Comparison of ENCODE assay signal across 8 cellular contexts in genomic region chr6:29071831-29072723, GRCh38. TPM values are rescaled to one million over a fixed set of nuclear protein-coding genes. Genes with fewer than 3 reads are reported as not detected.
DNase-seq lines count a peak whose midpoint lies in the region; ATAC-seq and TF ChIP-seq lines count a peak whose summit lies in the region.
"Had no signal": no experiment of that assay in that cellular context is flagged by ENCODE, and none has a peak within 500 bp of the region (broad histone marks: within the 10 kb centered on the region; RNA-seq: fewer than 3 reads in every experiment).

No MANE protein-coding gene starts in this region.

- H3K9me3 ChIP-seq in testis, result no peaks in the 10 kb centered on the region

- WGBS in testis, 2 donors, result 51 to 57% methylated on average over 9 of the region's 9 CpGs

- H3K4me3 ChIP-seq in fibroblast of the aortic adventitia (ENCODE audit: low read depth, low read length) (no peak overlapping the region), testis (no peak overlapping the region)

- H3K4me1 ChIP-seq in testis, result no peaks in the 10 kb centered on the region

- CTCF ChIA-PET in GM10248 (lab: Yijun Ruan, JAX), result interaction anchor here (0.8 to 1.6 kb wide), 2 partner anchors 17 to 31 kb away, joined by 4 to 5 read pairs; no protein-coding TSS in a partner anchor

- intact Hi-C loops in testis (cut with DNase I; ENCODE audit: low total_unique reads), result no loop called here

- no peaks in the 10 kb centered on the region for H3K36me3 ChIP-seq in testis (ENCODE audit: low read depth, missing control alignments)

- DNase-seq in GM10248 (ENCODE audit: extremely low spot score) (peak; percentile 23), SHP77 (lab: John Stamatoyannopoulos, UW) (peak; percentile 46 to 55), fibroblast of the aortic adventitia (ENCODE audit: low read depth) (peak; percentile 1), testis (peak; percentile 43), NCI-H1092 (lab: John Stamatoyannopoulos, UW) (no peak)

- TF ChIP-seq POLR2A in testis (IDR thresholded peaks at IDR 0.05), result no peak

- H3K27ac ChIP-seq in testis, result no peak overlapping the region

- no peaks in the 10 kb centered on the region for H3K27me3 ChIP-seq in testis

- ATAC-seq in HG02870 (IDR thresholded peaks at IDR 0.05; ENCODE audit: unreplicated experiment) (peak; percentile 58), HG03097 (IDR thresholded peaks at IDR 0.05; ENCODE audit: low FRiP score, unreplicated experiment) (no peak)

- TF ChIP-seq CTCF in GM10248 (IDR thresholded peaks at IDR 0.05; ENCODE audit: control extremely low read depth, extremely low read depth, low read depth, missing control alignments), result peak; percentile 44
- TF ChIP-seq CTCF in fibroblast of the aortic adventitia (IDR thresholded peaks at IDR 0.05; ENCODE audit: insufficient read depth, low read length), result peak; percentile 39
- peak in 2 of 3 experiments; percentile 34 to 63 for TF ChIP-seq CTCF in testis (IDR thresholded peaks at IDR 0.05)

- POLR2A ChIA-PET in GM10248 (lab: Yijun Ruan, JAX), result no interaction called here

RNA-seq across cellular contexts. Expression of gene OR2B3, which starts 15.0 kb away (rescaled TPM):
- not detected in 2 replicates for total RNA-seq in fibroblast of the aortic adventitia (ENCODE audit: low replicate concordance)
- not detected for total RNA-seq in testis
- not detected for polyA plus RNA-seq in testis (ENCODE audit: insufficient read depth, low read depth, low replicate concordance)
- total RNA-seq: skeletal muscle tissue had no signal

RNA-seq across cellular contexts. Expression of gene OR2W1, which starts 27.1 kb away (rescaled TPM):
- total RNA-seq in fibroblast of the aortic adventitia (ENCODE audit: low replicate concordance), result not detected in 2 replicates
- total RNA-seq in testis, result not detected
- not detected for polyA plus RNA-seq in testis (ENCODE audit: insufficient read depth, low read depth, low replicate concordance)
- total RNA-seq: skeletal muscle tissue had no signal

RNA-seq across cellular contexts. Expression of gene OR2J1, which starts 27.2 kb away (rescaled TPM):
- not detected in 2 replicates for total RNA-seq in fibroblast of the aortic adventitia (ENCODE audit: low replicate concordance)
- 1 to 10 TPM; 1.3 to 1.4 TPM for total RNA-seq in testis
- not detected for polyA plus RNA-seq in testis (ENCODE audit: insufficient read depth, low read depth, low replicate concordance)
- total RNA-seq: skeletal muscle tissue had no signal

RNA-seq across cellular contexts. Expression of gene OR2J3, which starts 35.8 kb away (rescaled TPM):
- total RNA-seq in fibroblast of the aortic adventitia (ENCODE audit: low replicate concordance), result not detected in 2 replicates
- total RNA-seq in testis, result 1 to 10 TPM; 1.7 to 2.9 TPM
- 0.25 TPM for polyA plus RNA-seq in testis (ENCODE audit: insufficient read depth, low read depth, low replicate concordance)
- total RNA-seq: skeletal muscle tissue had no signal
